ENCODE assay signal across 33 cellular contexts in genomic region chr19:9507285-9507684, GRCh38. TPM values are rescaled to one million over a fixed set of nuclear protein-coding genes. Genes with fewer than 3 reads are reported as not detected.
"Had no signal": no experiment of that assay in that cellular context is flagged by ENCODE, and none has a peak within 500 bp of the region (broad histone marks: within the 10 kb centered on the region; RNA-seq: fewer than 3 reads in every experiment).

No MANE protein-coding gene starts in this region.

- H3K27ac ChIP-seq: ascending aorta, body of pancreas, brain microvascular endothelial cell, breast epithelium, cardiac muscle cell had no signal

- H3K36me3 ChIP-seq: ascending aorta, brain microvascular endothelial cell, breast epithelium, cardiac muscle cell had no signal

- DNase-seq: activated effector memory CD4-positive, alpha-beta T cell treated with anti-CD3 and anti-CD28 coated beads, Interleukin-2, amount 50 U/mL, for 16 hours; activated effector memory CD4-positive, alpha-beta T cell treated with Interleukin-2 at 50 U/mL for 16 hours; activated gamma-delta T cell; activated gamma-delta T cell treated with Interleukin-2 at 50 U/mL for 16 hours; activated naive CD4-positive, alpha-beta T cell; activated naive CD4-positive, alpha-beta T cell treated with anti-CD3 and anti-CD28 coated beads for 36 hours; activated naive CD4-positive, alpha-beta T cell treated with anti-CD3 and anti-CD28 coated beads, Interleukin-2, amount 10 ng/mL, durations not matched to agents 7 days and 5 days; activated naive CD4-positive, alpha-beta T cell treated with anti-CD3 and anti-CD28 coated beads, Interleukin-2, amount 50 U/mL, for 16 hours; activated naive CD4-positive, alpha-beta T cell treated with Interleukin-2 at 50 U/mL for 16 hours; activated naive CD8-positive, alpha-beta T cell treated with anti-CD3 and anti-CD28 coated beads for 36 hours; activated naive CD8-positive, alpha-beta T cell treated with anti-CD3 and anti-CD28 coated beads, Interleukin-2, amount 10 ng/mL, durations not matched to agents 7 days and 5 days; activated naive CD8-positive, alpha-beta T cell treated with anti-CD3 and anti-CD28 coated beads, Interleukin-2, amount 50 U/mL, for 24 hours; activated T-cell treated with anti-CD3 and anti-CD28 coated beads, Interleukin-2, amount 50 U/mL, for 1 hour; activated T-cell treated with anti-CD3 and anti-CD28 coated beads, Interleukin-2, amount 50 U/mL, for 24 hours; activated T-cell treated with anti-CD3 and anti-CD28 coated beads, Interleukin-2, amount 50 U/mL, for 4 hours; activated T-cell treated with anti-CD3 and anti-CD28 coated beads, Interleukin-2, amount 50 U/mL, for 48 hours; activated T-cell treated with anti-CD3 and anti-CD28 coated beads, Interleukin-2, amount 50 U/mL, for 72 hours; amniotic stem cell; amygdala; anterior cingulate cortex; aorta; body of pancreas; brain microvascular endothelial cell; caudate nucleus; central memory CD4-positive, alpha-beta T cell; cerebellar nuclear complex had no signal

- H3K4me3 ChIP-seq: ascending aorta, body of pancreas, breast epithelium, cardiac muscle cell had no signal

- H3K27me3 ChIP-seq: ascending aorta, body of pancreas, brain microvascular endothelial cell, breast epithelium, cardiac muscle cell had no signal

- H3K4me1 ChIP-seq: ascending aorta, body of pancreas, breast epithelium had no signal

RNA-seq across cellular contexts. Expression of gene ZNF560, which starts 8.9 kb away (rescaled TPM):
- total RNA-seq: activated T-cell treated with anti-CD3 and anti-CD28 coated beads, Interleukin-2, amount 50 U/mL, for 4 hours; activated T-helper 1 cell treated with anti-CD3 and anti-CD28 coated beads, Interleukin-12 subunit alpha, Interleukin-12 subunit beta, Interleukin-2, Interleukin-4 antibody, amounts not matched to agents 30 ng/mL and 10 ng/mL and 1 ng/mL, durations not matched to agents 14 hours and 24 hours and 36 hours; activated T-helper 2 cell treated with anti-CD3 and anti-CD28 coated beads, Interferon-gamma antibody, Interleukin-2, Interleukin-4, amounts not matched to agents 10 μg/mL and 5 μg/mL and 100 μg/mL, durations not matched to agents 14 hours and 24 hours and 36 hours; aorta; ascending aorta; astrocyte; body of pancreas; breast epithelium; chondrocyte had no signal
- polyA plus RNA-seq: aorta had no signal
